ENCODE assay signal across 14 cellular contexts in the genomic region with DNA sequence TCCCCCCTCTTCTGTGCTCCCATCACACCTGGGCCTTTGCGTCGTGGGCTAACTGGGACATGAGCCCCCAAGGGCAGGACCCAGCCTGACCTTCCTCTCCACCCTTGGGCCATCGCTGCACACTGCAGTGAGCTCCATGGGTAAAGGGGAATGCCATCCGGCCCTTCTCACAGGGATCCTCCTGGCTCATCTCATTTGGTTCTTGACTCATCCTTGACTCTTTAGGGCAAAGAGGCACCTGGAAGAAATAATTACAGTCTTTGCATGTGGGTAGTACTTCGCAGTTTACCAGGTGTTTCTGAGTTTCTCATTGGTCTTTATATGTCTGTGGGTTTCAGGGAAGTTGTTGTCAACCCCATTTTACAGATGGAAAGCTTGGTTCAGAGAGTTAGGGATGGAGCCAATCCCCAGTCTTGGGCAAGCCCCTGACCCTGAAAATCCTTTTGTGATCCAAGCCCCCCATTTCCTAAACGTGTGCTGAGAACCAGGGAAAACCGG. TPM values are rescaled to one million over a fixed set of nuclear protein-coding genes. Genes with fewer than 3 reads are reported as not detected.
DNase-seq lines count a peak whose midpoint lies in the region; ATAC-seq and TF ChIP-seq lines count a peak whose summit lies in the region.
"Had no signal": no experiment of that assay in that cellular context is flagged by ENCODE, and none has a peak within 500 bp of the region (broad histone marks: within the 10 kb centered on the region; RNA-seq: fewer than 3 reads in every experiment).

No MANE protein-coding gene starts in this region.

- H3K27me3 ChIP-seq in HCT116 (ENCODE audit: insufficient read depth, low read length) (no peaks in the 10 kb centered on the region), PC-3 (ENCODE audit: low read length) (peaks cover 6% of the 10 kb centered on the region)

- TF ChIP-seq RAD21 in HCT116 (IDR thresholded peaks at IDR 0.05; ENCODE audit: low read depth), result no peak

- H3K9me3 ChIP-seq in HCT116 (ENCODE audit: control insufficient read depth in 1 of 2, insufficient read depth in 1 of 2, low read depth in 1 of 2, low read length in 2 of 2) (no peaks in the 10 kb centered on the region), PC-3 (ENCODE audit: low read length) (no peaks in the 10 kb centered on the region)
- H3K9me3 ChIP-seq: sigmoid colon, thoracic aorta had no signal

- H3K27ac Mint-ChIP-seq in activated naive CD8-positive, alpha-beta T cell, result peak overlapping the region; percentile 81
- peak overlapping the region in 1 of 3 experiments; percentile 51 for H3K27ac Mint-ChIP-seq in nephron

- peak in 2 of 3 experiments; percentile 40 to 46 for DNase-seq in NCI-H1417 (lab: John Stamatoyannopoulos, UW)
- no peak for DNase-seq in NCI-H1417 treated with DMSO at 0.1 percent for 48 hours (lab: John Stamatoyannopoulos, UW)
- DNase-seq in HCT116 (ENCODE audit: low read depth, low spot score), result no peak
- DNase-seq in PC-3, result no peak
- no peak for DNase-seq in head of caudate nucleus
- no peak for DNase-seq in NCI-H2196 treated with DMSO at 0.1 percent for 48 hours (lab: John Stamatoyannopoulos, UW; ENCODE audit: unreplicated experiment)
- DNase-seq: aorta, dermis blood vessel endothelial cell, OCI-M1, sigmoid colon, SW 1271 had no signal

- H3K9me3 Mint-ChIP-seq in activated naive CD8-positive, alpha-beta T cell (ENCODE audit: low read depth), result no peaks in the 10 kb centered on the region
- H3K9me3 Mint-ChIP-seq in nephron, result peaks cover 2% of the 10 kb centered on the region

- no peak overlapping the region for H3K4me3 ChIP-seq in HCT116 (replicated peaks in 1 of 2; ENCODE audit: low read depth in 1 of 2, low read length in 2 of 2)
- H3K4me3 ChIP-seq in PC-3 (ENCODE audit: low read length), result no peak overlapping the region

- no peaks in the 10 kb centered on the region for H3K27me3 Mint-ChIP-seq in activated naive CD8-positive, alpha-beta T cell
- H3K27me3 Mint-ChIP-seq in nephron (ENCODE audit: low read depth), result peaks cover 66% of the 10 kb centered on the region

- POLR2A ChIA-PET in HCT116 (lab: Charles Lee), result no interaction called here
- POLR2A ChIA-PET in PC-3 (lab: Charles Lee; ENCODE audit: unreplicated experiment), result no interaction called here

- H3K79me2 ChIP-seq in HCT116 (ENCODE audit: insufficient read depth, low read length) (no peaks in the 10 kb centered on the region), PC-3 (ENCODE audit: low read length) (no peaks in the 10 kb centered on the region)

- no peaks in the 10 kb centered on the region for H3K36me3 ChIP-seq in HCT116 (ENCODE audit: control insufficient read depth in 1 of 2, insufficient read depth in 2 of 2, low read length in 2 of 2)
- no peaks in the 10 kb centered on the region for H3K36me3 ChIP-seq in PC-3 (ENCODE audit: low read depth, low read length)
- H3K36me3 ChIP-seq: sigmoid colon, thoracic aorta had no signal

- peaks cover 93% of the 10 kb centered on the region for H3K4me1 Mint-ChIP-seq in activated naive CD8-positive, alpha-beta T cell (ENCODE audit: low read depth)
- peaks cover 8% of the 10 kb centered on the region for H3K4me1 Mint-ChIP-seq in nephron

- intact Hi-C loops in HCT116 (cut with micrococcal nuclease), result no loop called here
- intact Hi-C loops in PC-3 (cut with micrococcal nuclease), result no loop called here
- intact Hi-C loops in head of caudate nucleus (cut with DNase I), result no loop called here

- BruUV-seq in HCT116 (replicated peaks; lab: Mats Ljungman, UMichigan), result no TSS peak
- BruUV-seq in PC-3 (replicated peaks; lab: Mats Ljungman, UMichigan), result no TSS peak

- ATAC-seq in HCT116, result no peak
- no peak for ATAC-seq in PC-3

- peaks cover 3% of the 10 kb centered on the region for H3K36me3 Mint-ChIP-seq in activated naive CD8-positive, alpha-beta T cell
- H3K36me3 Mint-ChIP-seq in nephron (ENCODE audit: low read depth), result no peaks in the 10 kb centered on the region

- TF ChIP-seq CTCF in HCT116 (IDR thresholded peaks at IDR 0.05 in 2 of 3, conservative IDR thresholded peaks at IDR 0.05 in 1 of 3; ENCODE audit: borderline replicate concordance in 1 of 3, insufficient read depth in 1 of 3, low read depth in 2 of 3, low read length in 2 of 3), result no peak
- no peak for TF ChIP-seq CTCF in nephron (IDR thresholded peaks at IDR 0.05; ENCODE audit: unreplicated experiment in 3 of 3)
- no peak for TF ChIP-seq CTCF in PC-3 (conservative IDR thresholded peaks at IDR 0.05; ENCODE audit: low read depth, low read length)

- H2AFZ ChIP-seq in HCT116 (ENCODE audit: low read depth, low read length, poor library complexity, severe bottlenecking) (no peak overlapping the region), PC-3 (ENCODE audit: low read length) (no peak overlapping the region)

- H3K4me1 ChIP-seq in HCT116 (ENCODE audit: control insufficient read depth in 1 of 2, insufficient read depth in 2 of 2, low read length in 2 of 2), result peaks cover 11 to 24% of the 10 kb centered on the region in 2 experiments
- H3K4me1 ChIP-seq in PC-3 (ENCODE audit: insufficient read depth, low read length), result peaks cover 5% of the 10 kb centered on the region; the same call in 1 of the 2 replicates

- CTCF ChIA-PET in HCT116 (lab: Charles Lee) (interaction anchor here (1.2 to 4.4 kb wide), 2 partner anchors 16 to 19 kb away, joined by 3 to 17 read pairs; no protein-coding TSS in a partner anchor), PC-3 (lab: Charles Lee) (no interaction called here)

- peak overlapping the region; percentile 78 for H3K4me2 ChIP-seq in HCT116 (ENCODE audit: low read length)
- no peak overlapping the region for H3K4me2 ChIP-seq in PC-3 (ENCODE audit: low read length)

- H4K20me1 ChIP-seq in HCT116 (ENCODE audit: insufficient read depth) (no peaks in the 10 kb centered on the region), PC-3 (ENCODE audit: low read length) (no peaks in the 10 kb centered on the region)

- H3K9ac ChIP-seq in HCT116 (ENCODE audit: low read length) (no peak overlapping the region), PC-3 (ENCODE audit: low read length) (no peak overlapping the region)

- H3K9me2 ChIP-seq in HCT116 (ENCODE audit: insufficient read depth) (no peaks in the 10 kb centered on the region), PC-3 (replicated peaks; ENCODE audit: low read length) (no peaks in the 10 kb centered on the region)

- peak overlapping the region; percentile 57 for H3K4me3 Mint-ChIP-seq in activated naive CD8-positive, alpha-beta T cell
- H3K4me3 Mint-ChIP-seq in nephron, result peak overlapping the region in 2 of 3 experiments; percentile 16 to 36

- no peak overlapping the region for H3K27ac ChIP-seq in HCT116 (ENCODE audit: low read depth, low read length)
- H3K27ac ChIP-seq in PC-3 (ENCODE audit: low read length), result no peak overlapping the region
- H3K27ac ChIP-seq: sigmoid colon, thoracic aorta had no signal

- no peak for TF ChIP-seq POLR2A in HCT116 (IDR thresholded peaks at IDR 0.05; ENCODE audit: borderline replicate concordance, extremely low read depth, insufficient read depth, insufficient read length)

- RAD21 ChIA-PET in HCT116 (lab: Charles Lee; ENCODE audit: low non-redundant PET in 1 of 2, low total read pairs in 2 of 2, uncharacterized antibody in 2 of 2, unreplicated experiment in 2 of 2), result no interaction called here

- H3F3A ChIP-seq in PC-3 (ENCODE audit: low read length, unreplicated experiment), result no peaks in the 10 kb centered on the region

TF ChIP-seq in HCT116, 20 proteins besides CTCF, POLR2A, EP300 and RAD21:
- TF ChIP-seq SP1 (IDR thresholded peaks at IDR 0.05; ENCODE audit: low read depth) (no peak), ELF1 (IDR thresholded peaks at IDR 0.05; ENCODE audit: borderline replicate concordance, low read depth) (no peak), JUND (IDR thresholded peaks at IDR 0.05) (no peak), TCF7L2 (IDR thresholded peaks at IDR 0.05; ENCODE audit: borderline replicate concordance, extremely low read depth, insufficient read depth, insufficient read length) (no peak), CEBPB (IDR thresholded peaks at IDR 0.05; ENCODE audit: low read depth) (no peak), SIN3A (IDR thresholded peaks at IDR 0.05; ENCODE audit: low read depth) (no peak), ZNF274 (IDR thresholded peaks at IDR 0.05; ENCODE audit: low read depth, low read length) (no peak)

RNA-seq across cellular contexts. Expression of a gene that starts 59.3 kb away (rescaled TPM):
- total RNA-seq in HCT116 (2021; ENCODE audit: unreplicated experiment), result 183 TPM
- 116 and 167 TPM in 2 replicates for polyA plus RNA-seq in HCT116 (2012)
- 77.7 and 92.5 TPM in 2 replicates for total RNA-seq in PC-3 (2014; rRNA removed)

Comparison
In these comparisons a context has a peak if more than half of its experiments do, and no peak if none do; other contexts are left out.
1. DNase-seq: peak in NCI-H1417 (2 of 3); none in NCI-H1417 treated with DMSO at 0.1 percent for 48 hours (single experiment), HCT116 (single experiment), PC-3 (single experiment), head of caudate nucleus (0 of 42) and NCI-H2196 treated with DMSO at 0.1 percent for 48 hours (single experiment).